Comparison of ENCODE assay signal across 11 cellular contexts in the genomic region with DNA sequence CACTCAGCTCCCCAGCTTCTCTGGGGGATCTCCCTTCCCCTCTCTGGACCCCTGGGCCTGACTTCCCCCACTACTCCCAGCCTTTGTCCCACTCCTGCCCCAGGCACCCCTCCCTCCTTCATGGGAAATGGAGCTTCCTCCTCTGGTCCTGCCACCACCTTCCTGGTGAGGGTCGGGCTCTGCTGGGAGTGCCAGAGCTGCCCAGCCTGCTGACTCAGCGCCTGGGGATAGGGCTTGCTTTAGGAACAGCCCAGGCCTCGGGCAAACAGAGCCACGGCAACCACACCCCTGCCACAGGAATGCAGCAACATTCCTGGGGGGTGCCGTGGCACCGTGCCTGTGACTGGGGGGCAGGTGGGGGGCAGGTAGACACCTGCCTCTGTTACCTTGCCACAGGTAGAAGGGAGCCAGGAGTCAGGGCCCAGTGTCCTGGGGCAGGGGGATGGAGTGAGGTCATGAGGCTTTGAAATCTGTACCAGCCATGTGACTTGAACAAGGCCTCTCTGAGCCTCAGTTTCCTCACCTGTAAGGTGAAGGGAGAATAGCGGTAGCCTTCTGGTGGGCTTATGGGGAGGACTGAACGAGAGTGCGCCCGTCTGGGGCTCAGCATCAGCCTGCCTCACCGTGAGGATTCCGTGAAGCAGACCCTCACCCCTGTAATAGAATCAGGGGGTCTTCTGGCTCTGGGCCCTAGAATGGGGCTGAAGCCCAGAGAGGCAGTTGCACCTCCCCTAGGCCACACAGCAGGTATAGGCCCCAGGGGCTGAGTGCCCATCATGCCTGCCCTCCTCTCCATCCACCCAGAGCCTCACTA. TPM values are rescaled to one million over a fixed set of nuclear protein-coding genes. Genes with fewer than 3 reads are reported as not detected.
DNase-seq lines count a peak whose midpoint lies in the region; ATAC-seq lines count a peak whose summit lies in the region.
"Had no signal": no experiment of that assay in that cellular context is flagged by ENCODE, and none has a peak within 500 bp of the region (broad histone marks: within the 10 kb centered on the region; RNA-seq: fewer than 3 reads in every experiment).

No MANE protein-coding gene starts in this region.

- no peaks in the 10 kb centered on the region for H3K36me3 Mint-ChIP-seq in central memory CD8-positive, alpha-beta T cell (ENCODE audit: insufficient read depth)

- peak; percentile 13 for ATAC-seq in central memory CD8-positive, alpha-beta T cell (replicated peaks; ENCODE audit: extremely low read depth, poor library complexity, severe bottlenecking)
- ATAC-seq in left lobe of liver, result no peak
- ATAC-seq in HG03108 (IDR thresholded peaks at IDR 0.05; ENCODE audit: unreplicated experiment), result no peak

- H3K36me3 ChIP-seq in ACC112 (ENCODE audit: insufficient read depth, low read length) (no peaks in the 10 kb centered on the region), HUES6 (ENCODE audit: control insufficient read depth, insufficient read depth, low read length) (no peaks in the 10 kb centered on the region), mesodermal cell (ENCODE audit: control insufficient read depth, insufficient read depth, low read length) (no peaks in the 10 kb centered on the region)
- H3K36me3 ChIP-seq: heart left ventricle had no signal

- H3K27me3 ChIP-seq in ACC112 (ENCODE audit: insufficient read depth, low read length) (no peaks in the 10 kb centered on the region), HUES6 (ENCODE audit: control insufficient read depth, insufficient read depth, low read length) (no peaks in the 10 kb centered on the region)
- H3K27me3 ChIP-seq: heart left ventricle had no signal

- H3K4me1 Mint-ChIP-seq in central memory CD8-positive, alpha-beta T cell, result peaks cover 12% of the 10 kb centered on the region

- no peak overlapping the region for H3K4me3 Mint-ChIP-seq in central memory CD8-positive, alpha-beta T cell

- no peaks in the 10 kb centered on the region for H3K79me2 ChIP-seq in ACC112 (ENCODE audit: control insufficient read depth, insufficient read depth, low read length, unreplicated experiment)

- 71 to 77% methylated on average over 5 to 12 of the region's 12 CpGs for WGBS in mesodermal cell (ENCODE audit: insufficient coverage in 2 of 2), 2 experiments

- H3K27ac ChIP-seq in ACC112 (ENCODE audit: low read depth, low read length) (peak overlapping the region; percentile 85), HUES6 (ENCODE audit: low read depth, low read length) (no peak overlapping the region; the same call in 1 of the 2 replicates), mesodermal cell (ENCODE audit: low read depth, low read length, severe bottlenecking) (peak overlapping the region; percentile 71)

- peaks cover 11% of the 10 kb centered on the region for H3K27me3 Mint-ChIP-seq in central memory CD8-positive, alpha-beta T cell

- H3K27ac Mint-ChIP-seq in central memory CD8-positive, alpha-beta T cell (ENCODE audit: low read depth), result no peak overlapping the region

- no peak for DNase-seq in central memory CD8-positive, alpha-beta T cell (ENCODE audit: low spot score in 2 of 2)
- DNase-seq in NCI-H2227 (lab: John Stamatoyannopoulos, UW; ENCODE audit: unreplicated experiment) (no peak), left lobe of liver (ENCODE audit: low spot score) (no peak), iPS-NIHi7 (ENCODE audit: extremely low spot score) (no peak)
- DNase-seq: heart left ventricle; NCI-H2081; stimulated activated CD4-positive, alpha-beta T cell treated with anti-CD3 and anti-CD28 coated beads, Interleukin-2, amount 100 ng/mL, for 24 hours had no signal

- peaks cover 47% of the 10 kb centered on the region for H3K4me1 ChIP-seq in ACC112 (ENCODE audit: control insufficient read depth, insufficient read depth, low read length, unreplicated experiment)
- H3K4me1 ChIP-seq in HUES6 (ENCODE audit: control insufficient read depth, insufficient read depth, low read length), result peaks cover 46% of the 10 kb centered on the region
- peaks cover 51% of the 10 kb centered on the region for H3K4me1 ChIP-seq in mesodermal cell (ENCODE audit: control insufficient read depth, insufficient read depth, low read length, poor library complexity, severe bottlenecking)

- H3K9me3 Mint-ChIP-seq in central memory CD8-positive, alpha-beta T cell, result no peaks in the 10 kb centered on the region

- peak overlapping the region; percentile 40 for H3K9ac ChIP-seq in HUES6 (ENCODE audit: low read length)

- no peak overlapping the region for H2AFZ ChIP-seq in ACC112 (ENCODE audit: low read length, unreplicated experiment)

- H3K4me3 ChIP-seq in ACC112 (ENCODE audit: low read depth, low read length) (peak overlapping the region; percentile 13; the same call in 1 of the 2 replicates), HUES6 (ENCODE audit: low read depth, low read length) (no peak overlapping the region), mesodermal cell (ENCODE audit: extremely low read depth, insufficient read depth, low read length, poor library complexity, severe bottlenecking) (no peak overlapping the region)
- H3K4me3 ChIP-seq: heart left ventricle had no signal

- H3K9me3 ChIP-seq in HUES6 (ENCODE audit: control insufficient read depth, insufficient read depth, low read depth, low read length), result no peaks in the 10 kb centered on the region
- H3K9me3 ChIP-seq in mesodermal cell (ENCODE audit: control insufficient read depth, low read length), result peaks cover 4% of the 10 kb centered on the region
- H3K9me3 ChIP-seq: heart left ventricle had no signal

RNA-seq across cellular contexts. Expression of a gene that starts 17.8 kb away (rescaled TPM):
- polyA plus RNA-seq in mesodermal cell (2013, experiment 1 of 2), result 89.4 TPM
- polyA plus RNA-seq in mesodermal cell (2013, experiment 2 of 2), result 69.9 TPM
- total RNA-seq in left lobe of liver, result 6.5 TPM

RNA-seq across cellular contexts. Expression of a gene that starts 38.8 kb away (rescaled TPM):
- polyA plus RNA-seq in mesodermal cell (2013, experiment 1 of 2), result 9.8 TPM
- 7.7 TPM for polyA plus RNA-seq in mesodermal cell (2013, experiment 2 of 2)
- total RNA-seq in left lobe of liver, result 1.9 TPM
